ENCODE assay signal across 10 cellular contexts in genomic region chr20:34871320-34871926, GRCh38. TPM values are rescaled to one million over a fixed set of nuclear protein-coding genes. Genes with fewer than 3 reads are reported as not detected.
DNase-seq lines count a peak whose midpoint lies in the region; ATAC-seq and TF ChIP-seq lines count a peak whose summit lies in the region.
"Had no signal": no experiment of that assay in that cellular context is flagged by ENCODE, and none has a peak within 500 bp of the region (broad histone marks: within the 10 kb centered on the region; RNA-seq: fewer than 3 reads in every experiment).

No MANE protein-coding gene starts in this region.

- intact Hi-C loops in ascending aorta (cut with DNase I), result no loop called here
- intact Hi-C loops in sciatic nerve (cut with DNase I), result loop anchor here (5.0 to 10.0 kb wide), 2 partner anchors 81 to 223 kb away; partner anchors contain the start of gene TRPC4AP

- H4K5ac ChIP-seq in mesendoderm (ENCODE audit: low read length), result no peak overlapping the region

- DNase-seq in activated naive CD4-positive, alpha-beta T cell treated with anti-CD3 and anti-CD28 coated beads, Interleukin-2, amount 50 U/mL, for 72 hours (ENCODE audit: low spot score in 2 of 2), result no peak
- DNase-seq in ascending aorta (ENCODE audit: low spot score in 2 of 2) (no peak), mesendoderm (no peak), thoracic aorta (ENCODE audit: low spot score) (no peak), sciatic nerve (ENCODE audit: low spot score) (no peak)
- no peak for DNase-seq in stimulated activated CD4-positive, alpha-beta T cell treated with anti-CD3 and anti-CD28 coated beads, Interleukin-2, amount 100 ng/mL, for 48 hours
- DNase-seq: NK-92 treated with Interleukin-12 subunit alpha and Interleukin-12 subunit beta, amount 100 ng/mL, for 24 hours; stimulated activated CD4-positive, alpha-beta T cell treated with anti-CD3 and anti-CD28 coated beads, Interleukin-4, amount 100 ng/mL, for 24 hours had no signal

- peaks cover 63% of the 10 kb centered on the region for H3K4me1 Mint-ChIP-seq in activated naive CD4-positive, alpha-beta T cell treated with anti-CD3 and anti-CD28 coated beads, Interleukin-2, amount 50 U/mL, for 24 hours

- H3K9ac ChIP-seq in mesendoderm (ENCODE audit: low read length), result peak overlapping the region; percentile 11

- H3K4me3 Mint-ChIP-seq in activated naive CD4-positive, alpha-beta T cell treated with anti-CD3 and anti-CD28 coated beads, Interleukin-2, amount 50 U/mL, for 24 hours, result peak overlapping the region; percentile 92

- H2BK120ac ChIP-seq in mesendoderm (ENCODE audit: low read depth, low read length), result no peak overlapping the region

- peaks cover 2% of the 10 kb centered on the region for H3K36me3 Mint-ChIP-seq in activated naive CD4-positive, alpha-beta T cell treated with anti-CD3 and anti-CD28 coated beads, Interleukin-2, amount 50 U/mL, for 24 hours
- H3K36me3 Mint-ChIP-seq in activated naive CD4-positive, alpha-beta T cell treated with anti-CD3 and anti-CD28 coated beads, Interleukin-2, amount 50 U/mL, for 72 hours, result no peaks in the 10 kb centered on the region

- H3K23ac ChIP-seq in mesendoderm (ENCODE audit: low read length), result no peak overlapping the region

- H3K9me3 Mint-ChIP-seq in activated naive CD4-positive, alpha-beta T cell treated with anti-CD3 and anti-CD28 coated beads, Interleukin-2, amount 50 U/mL, for 24 hours, result no peaks in the 10 kb centered on the region
- H3K9me3 Mint-ChIP-seq in activated naive CD4-positive, alpha-beta T cell treated with anti-CD3 and anti-CD28 coated beads, Interleukin-2, amount 50 U/mL, for 72 hours, result no peaks in the 10 kb centered on the region

- no peak overlapping the region for H3K4ac ChIP-seq in mesendoderm (ENCODE audit: low read depth, low read length)

- 100% methylated on average over 1 of the region's 7 CpGs for WGBS in mesendoderm (ENCODE audit: extremely low coverage, insufficient coverage, low lambda C conversion rate)

- no peaks in the 10 kb centered on the region for H3K79me2 ChIP-seq in mesendoderm (ENCODE audit: control insufficient read depth, insufficient read depth, low read length)

- H3K56ac ChIP-seq in mesendoderm (ENCODE audit: low read length), result peak overlapping the region; percentile 84

- H3K36me3 ChIP-seq in ascending aorta (no peaks in the 10 kb centered on the region), mesendoderm (ENCODE audit: control insufficient read depth, insufficient read depth, low read length) (no peaks in the 10 kb centered on the region), thoracic aorta (no peaks in the 10 kb centered on the region)

- H2AK5ac ChIP-seq in mesendoderm (ENCODE audit: low read length), result no peak overlapping the region

- H3K27ac Mint-ChIP-seq in activated naive CD4-positive, alpha-beta T cell treated with anti-CD3 and anti-CD28 coated beads, Interleukin-2, amount 50 U/mL, for 24 hours, result no peak overlapping the region
- H3K27ac Mint-ChIP-seq in activated naive CD4-positive, alpha-beta T cell treated with anti-CD3 and anti-CD28 coated beads, Interleukin-2, amount 50 U/mL, for 72 hours, result no peak overlapping the region

- no peaks in the 10 kb centered on the region for H3K27me3 ChIP-seq in ascending aorta
- no peaks in the 10 kb centered on the region for H3K27me3 ChIP-seq in mesendoderm (ENCODE audit: insufficient read depth, low read length, poor library complexity)
- H3K27me3 ChIP-seq in thoracic aorta (replicated peaks; ENCODE audit: insufficient read depth), result no peaks in the 10 kb centered on the region

- H3K9me3 ChIP-seq in ascending aorta, result no peaks in the 10 kb centered on the region
- no peaks in the 10 kb centered on the region for H3K9me3 ChIP-seq in thoracic aorta

- H3K4me3 ChIP-seq in ascending aorta (peak overlapping the region; percentile 72 to 75), mesendoderm (ENCODE audit: low read length) (no peak overlapping the region), thoracic aorta (peak overlapping the region; percentile 85)

- H3K27me3 Mint-ChIP-seq in activated naive CD4-positive, alpha-beta T cell treated with anti-CD3 and anti-CD28 coated beads, Interleukin-2, amount 50 U/mL, for 24 hours, result no peaks in the 10 kb centered on the region

- H3K4me1 ChIP-seq in ascending aorta (peaks cover 0 to 16% of the 10 kb centered on the region in 2 donors), mesendoderm (ENCODE audit: control insufficient read depth, low read depth, low read length) (peaks cover 3% of the 10 kb centered on the region), thoracic aorta (ENCODE audit: control insufficient read depth in 1 of 2, low read depth in 2 of 2) (peaks cover 8 to 40% of the 10 kb centered on the region in 2 donors)

- H3K4me2 ChIP-seq in mesendoderm (ENCODE audit: low read length), result no peak overlapping the region

- no peak for ATAC-seq in activated naive CD4-positive, alpha-beta T cell treated with anti-CD3 and anti-CD28 coated beads, Interleukin-2, amount 50 U/mL, for 72 hours
- ATAC-seq in thoracic aorta (ENCODE audit: insufficient number of reproducible peaks, low FRiP score, low read depth) (no peak), sciatic nerve (no peak), HG03196 (IDR thresholded peaks at IDR 0.05; ENCODE audit: unreplicated experiment) (no peak)

- TF ChIP-seq CTCF in ascending aorta (IDR thresholded peaks at IDR 0.05) (no peak), thoracic aorta (IDR thresholded peaks at IDR 0.05) (no peak)

- H4K8ac ChIP-seq in mesendoderm (ENCODE audit: low read depth, low read length), result no peak overlapping the region

- peaks cover 3% of the 10 kb centered on the region for H3K79me1 ChIP-seq in mesendoderm (ENCODE audit: low read length)

- H3K27ac ChIP-seq in ascending aorta, result peak overlapping the region; percentile 73 to 76
- no peak overlapping the region for H3K27ac ChIP-seq in mesendoderm (ENCODE audit: low read depth, low read length)
- peak overlapping the region in 1 of 2 donors; percentile 75 for H3K27ac ChIP-seq in thoracic aorta

- H2BK5ac ChIP-seq in mesendoderm (ENCODE audit: low read length), result no peak overlapping the region

- no peak overlapping the region for H2BK15ac ChIP-seq in mesendoderm (replicated peaks; ENCODE audit: low read depth)

- no peak overlapping the region for H3K18ac ChIP-seq in mesendoderm (ENCODE audit: low read length)

RNA-seq across cellular contexts. Expression of gene GGT7, which starts 1.2 kb away (rescaled TPM):
- total RNA-seq in activated naive CD4-positive, alpha-beta T cell treated with anti-CD3 and anti-CD28 coated beads, Interleukin-2, amount 50 U/mL, for 72 hours, result 10 to 100 TPM; 15.8 to 22.4 TPM
- total RNA-seq in ascending aorta (25.5 TPM), thoracic aorta (10 to 100 TPM; 22.2 to 41.4 TPM), sciatic nerve (27.0 TPM)
- polyA plus RNA-seq in mesendoderm (2013, experiment 1 of 2), result 7.7 TPM
- polyA plus RNA-seq in mesendoderm (2013, experiment 2 of 2), result 7.4 TPM

RNA-seq across cellular contexts. Expression of gene ACSS2, which starts 5.0 kb away (rescaled TPM):
- total RNA-seq in activated naive CD4-positive, alpha-beta T cell treated with anti-CD3 and anti-CD28 coated beads, Interleukin-2, amount 50 U/mL, for 72 hours, result 10 to 100 TPM; 36.0 to 71.7 TPM
- 156 TPM for total RNA-seq in ascending aorta
- 18.8 TPM for polyA plus RNA-seq in mesendoderm (2013, experiment 1 of 2)
- 20.7 TPM for polyA plus RNA-seq in mesendoderm (2013, experiment 2 of 2)
- total RNA-seq in thoracic aorta, result 10 to 100 TPM; 65.9 to 95.4 TPM
- 103 TPM for total RNA-seq in sciatic nerve

RNA-seq across cellular contexts. Expression of gene NCOA6, which starts 46.0 kb away (rescaled TPM):
- 10 to 100 TPM; 20.4 to 24.1 TPM for total RNA-seq in activated naive CD4-positive, alpha-beta T cell treated with anti-CD3 and anti-CD28 coated beads, Interleukin-2, amount 50 U/mL, for 72 hours
- total RNA-seq in ascending aorta (21.6 TPM), thoracic aorta (10 to 100 TPM; 14.8 to 21.4 TPM), sciatic nerve (30.2 TPM)
- polyA plus RNA-seq in mesendoderm (2013, experiment 1 of 2), result 8.7 TPM
- 8.8 TPM for polyA plus RNA-seq in mesendoderm (2013, experiment 2 of 2)
